20 cellular contexts compared by ENCODE assay signal in genomic region chr1:16090076-16090826, GRCh38. TPM values are rescaled to one million over a fixed set of nuclear protein-coding genes. Genes with fewer than 3 reads are reported as not detected.
"Had no signal": no experiment of that assay in that cellular context is flagged by ENCODE, and none has a peak within 500 bp of the region (broad histone marks: within the 10 kb centered on the region; RNA-seq: fewer than 3 reads in every experiment).

No MANE protein-coding gene starts in this region.

- FAIRE-seq: colon, TTC549 had no signal

- H3K4me3 ChIP-seq: body of pancreas, dorsolateral prefrontal cortex, gastroesophageal sphincter, heart right ventricle, prostate gland, smooth muscle cell, upper lobe of right lung had no signal

- H3K27ac ChIP-seq: dorsolateral prefrontal cortex, gastroesophageal sphincter, heart right ventricle, prostate gland, upper lobe of right lung had no signal

- H3K9me3 ChIP-seq: body of pancreas, gastroesophageal sphincter, heart right ventricle, prostate gland, upper lobe of right lung had no signal

- H3K4me1 ChIP-seq: gastroesophageal sphincter, prostate gland, upper lobe of right lung had no signal

- H3K27me3 ChIP-seq: body of pancreas, dorsolateral prefrontal cortex, gastroesophageal sphincter, heart right ventricle, upper lobe of right lung had no signal

- H3K4me2 ChIP-seq: smooth muscle cell had no signal

- H3K36me3 ChIP-seq: gastroesophageal sphincter, heart right ventricle, prostate gland, upper lobe of right lung had no signal

- ATAC-seq: gastroesophageal sphincter, heart right ventricle, left ventricle myocardium superior, sciatic nerve, upper lobe of right lung had no signal

- DNase-seq: activated CD4-positive, alpha-beta T cell treated with anti-CD3 and anti-CD28 coated beads, Interleukin-2, amount 50 U/mL, for 4 hours; activated gamma-delta T cell; caudate nucleus; dorsolateral prefrontal cortex; erythroblast; heart right ventricle; left ventricle myocardium superior; stimulated activated CD4-positive, alpha-beta T cell treated with anti-CD3 and anti-CD28 coated beads, Interleukin-4, amount 100 ng/mL, for 1 hour; upper lobe of right lung had no signal

RNA-seq across cellular contexts. Expression of gene FAM131C, which starts 16.8 kb away (rescaled TPM):
- total RNA-seq: gastroesophageal sphincter, myocyte, omental fat pad, prostate gland, sciatic nerve, upper lobe of right lung had no signal

RNA-seq across cellular contexts. Expression of gene CLCNKB, which starts 46.7 kb away (rescaled TPM):
- total RNA-seq: myocyte; T-helper 2 cell treated with Interferon-gamma antibody and Interleukin-4, amounts not matched to agents 100 ng/mL and 5 ng/mL, for 36 hours had no signal
- polyA plus RNA-seq: neural cell had no signal
